Comparison of ENCODE assay signal across 1 cellular context in genomic region chr18:36901277-36901701, GRCh38.
TF ChIP-seq lines count a peak whose summit lies in the region.

No MANE protein-coding gene starts in this region.

TF ChIP-seq in K562, 482 proteins besides CTCF, POLR2A, EP300 and RAD21 (continued from another document and continues in another):
- TF ChIP-seq, protein P1, sequence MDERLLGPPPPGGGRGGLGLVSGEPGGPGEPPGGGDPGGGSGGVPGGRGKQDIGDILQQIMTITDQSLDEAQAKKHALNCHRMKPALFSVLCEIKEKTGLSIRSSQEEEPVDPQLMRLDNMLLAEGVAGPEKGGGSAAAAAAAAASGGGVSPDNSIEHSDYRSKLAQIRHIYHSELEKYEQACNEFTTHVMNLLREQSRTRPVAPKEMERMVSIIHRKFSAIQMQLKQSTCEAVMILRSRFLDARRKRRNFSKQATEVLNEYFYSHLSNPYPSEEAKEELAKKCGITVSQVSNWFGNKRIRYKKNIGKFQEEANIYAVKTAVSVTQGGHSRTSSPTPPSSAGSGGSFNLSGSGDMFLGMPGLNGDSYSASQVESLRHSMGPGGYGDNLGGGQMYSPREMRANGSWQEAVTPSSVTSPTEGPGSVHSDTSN (CRISPR knock-in tag; IDR thresholded peaks at IDR 0.05; ENCODE audit: low read depth): no peak; the same call in 1 of the 2 replicates
- TF ChIP-seq, protein P1 (tag; conservative IDR thresholded peaks at IDR 0.05; ENCODE audit: low read depth): peak; percentile 94
- TF ChIP-seq ZNF318 (IDR thresholded peaks at IDR 0.05; ENCODE audit: borderline replicate concordance in 1 of 2, low read depth in 1 of 2) (no peak), ARID1B (IDR thresholded peaks at IDR 0.05) (peak; percentile 92), RNF2 (IDR thresholded peaks at IDR 0.05) (no peak), NR0B1 (IDR thresholded peaks at IDR 0.05; ENCODE audit: partially characterized antibody) (no peak), DMBX1 (CRISPR knock-in tag; IDR thresholded peaks at IDR 0.05; ENCODE audit: borderline replicate concordance) (peak; percentile 61; the same call in 1 of the 2 replicates), KDM1A (IDR thresholded peaks at IDR 0.05) (peak; percentile 35 to 76; a peak in 2 of 4 replicates), CBFA2T2 (conservative IDR thresholded peaks at IDR 0.05) (peak; percentile 68), DPF2 (IDR thresholded peaks at IDR 0.05) (peak; percentile 83), EGR1 (conservative IDR thresholded peaks at IDR 0.05) (peak; percentile 70), NFIC (IDR thresholded peaks at IDR 0.05) (peak; percentile 43; the same call in 1 of the 2 replicates), ZNF277 (CRISPR knock-in tag; IDR thresholded peaks at IDR 0.05; ENCODE audit: borderline replicate concordance) (no peak), PHF8 (IDR thresholded peaks at IDR 0.05; ENCODE audit: borderline replicate concordance, low read length) (peak; percentile 16; the same call in 1 of the 2 replicates), TBP (optimal IDR thresholded peaks at IDR 0.05; ENCODE audit: low read depth, low read length) (no peak), SMAD3 (CRISPR knock-in tag; conservative IDR thresholded peaks at IDR 0.05) (no peak), ATF3 (IDR thresholded peaks at IDR 0.05) (peak; percentile 89), ATF3 (CRISPR knock-in tag; conservative IDR thresholded peaks at IDR 0.05) (no peak), BRF1 (IDR thresholded peaks at IDR 0.05; ENCODE audit: borderline replicate concordance, extremely low read depth, insufficient read length) (no peak), MYC (IDR thresholded peaks at IDR 0.05; ENCODE audit: low read depth, low read length) (no peak), MYC (CRISPR knock-in tag; IDR thresholded peaks at IDR 0.05; ENCODE audit: borderline replicate concordance, low read depth) (no peak), NBN (IDR thresholded peaks at IDR 0.05; ENCODE audit: low read depth) (no peak), SOX6 (IDR thresholded peaks at IDR 0.05) (peak; percentile 92), GATAD2A (IDR thresholded peaks at IDR 0.05) (0 out of 2 replicates have a peak, but pooled peaks have one; percentile 53), TAL1 (IDR thresholded peaks at IDR 0.05) (peak; percentile 58; the same call in 1 of the 2 replicates), CSDE1 (IDR thresholded peaks at IDR 0.05) (no peak), HES1 (IDR thresholded peaks at IDR 0.05; ENCODE audit: low read depth) (peak; percentile 32; the same call in 1 of the 2 replicates), KLF10 (CRISPR knock-in tag; IDR thresholded peaks at IDR 0.05) (no peak), DACH1 (IDR thresholded peaks at IDR 0.05; ENCODE audit: partially characterized antibody) (peak; percentile 77), EWSR1 (IDR thresholded peaks at IDR 0.05; ENCODE audit: borderline replicate concordance, low read depth, partially characterized antibody) (no peak), ZFP30 (CRISPR knock-in tag; IDR thresholded peaks at IDR 0.05; ENCODE audit: borderline replicate concordance) (no peak)
- TF ChIP-seq, protein P2, sequence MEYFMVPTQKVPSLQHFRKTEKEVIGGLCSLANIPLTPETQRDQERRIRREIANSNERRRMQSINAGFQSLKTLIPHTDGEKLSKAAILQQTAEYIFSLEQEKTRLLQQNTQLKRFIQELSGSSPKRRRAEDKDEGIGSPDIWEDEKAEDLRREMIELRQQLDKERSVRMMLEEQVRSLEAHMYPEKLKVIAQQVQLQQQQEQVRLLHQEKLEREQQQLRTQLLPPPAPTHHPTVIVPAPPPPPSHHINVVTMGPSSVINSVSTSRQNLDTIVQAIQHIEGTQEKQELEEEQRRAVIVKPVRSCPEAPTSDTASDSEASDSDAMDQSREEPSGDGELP (CRISPR knock-in tag; IDR thresholded peaks at IDR 0.05; ENCODE audit: borderline replicate concordance): no peak
- TF ChIP-seq, protein P3, sequence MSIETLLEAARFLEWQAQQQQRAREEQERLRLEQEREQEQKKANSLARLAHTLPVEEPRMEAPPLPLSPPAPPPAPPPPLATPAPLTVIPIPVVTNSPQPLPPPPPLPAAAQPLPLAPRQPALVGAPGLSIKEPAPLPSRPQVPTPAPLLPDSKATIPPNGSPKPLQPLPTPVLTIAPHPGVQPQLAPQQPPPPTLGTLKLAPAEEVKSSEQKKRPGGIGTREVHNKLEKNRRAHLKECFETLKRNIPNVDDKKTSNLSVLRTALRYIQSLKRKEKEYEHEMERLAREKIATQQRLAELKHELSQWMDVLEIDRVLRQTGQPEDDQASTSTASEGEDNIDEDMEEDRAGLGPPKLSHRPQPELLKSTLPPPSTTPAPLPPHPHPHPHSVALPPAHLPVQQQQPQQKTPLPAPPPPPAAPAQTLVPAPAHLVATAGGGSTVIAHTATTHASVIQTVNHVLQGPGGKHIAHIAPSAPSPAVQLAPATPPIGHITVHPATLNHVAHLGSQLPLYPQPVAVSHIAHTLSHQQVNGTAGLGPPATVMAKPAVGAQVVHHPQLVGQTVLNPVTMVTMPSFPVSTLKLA (conservative IDR thresholded peaks at IDR 0.05): peak; percentile 37 to 73; a peak in 3 of 4 replicates
